In genomic region chr11:18540207-18541009, GRCh38 we compare ENCODE assay signal across 8 cellular contexts. TPM values are rescaled to one million over a fixed set of nuclear protein-coding genes. Genes with fewer than 3 reads are reported as not detected.
DNase-seq lines count a peak whose midpoint lies in the region; ATAC-seq lines count a peak whose summit lies in the region.

No MANE protein-coding gene starts in this region.

- H3K9me3 Mint-ChIP-seq in T-cell: no peaks in the 10 kb centered on the region

- CTCF ChIA-PET in T-cell (lab: Charles Lee): interaction anchor here (0.5 to 2.8 kb wide), 39 partner anchors 9 to 425 kb away, joined by 3 to 22 read pairs (median 4); partner anchors contain the start of genes LDHA (in 1 of the 2) and TSG101 (in 1 of the 2)

- H3K27ac Mint-ChIP-seq in T-cell: peak overlapping the region in 1 of 2 donors; percentile 29

- H3K27me3 Mint-ChIP-seq in T-cell: no peaks in the 10 kb centered on the region

- peaks cover 4% of the 10 kb centered on the region for H3K36me3 Mint-ChIP-seq in T-cell

- DNase-seq in DMS79 treated with DMSO at 0.1 percent for 48 hours (lab: John Stamatoyannopoulos, UW) (peak; percentile 29), DMS79 (lab: John Stamatoyannopoulos, UW) (no peak), T-cell (no peak), iris pigment epithelial cell (ENCODE audit: low read depth) (peak; percentile 31)

- ATAC-seq in HG03457 (IDR thresholded peaks at IDR 0.05; ENCODE audit: unreplicated experiment) (peak; percentile 63), T-cell (replicated peaks in 1 of 4) (peak; percentile 58 to 68 (median 61)), HG02642 (IDR thresholded peaks at IDR 0.05; ENCODE audit: poor library complexity, unreplicated experiment) (no peak), HG02759 (IDR thresholded peaks at IDR 0.05; ENCODE audit: unreplicated experiment) (no peak), GM18517 (IDR thresholded peaks at IDR 0.05; ENCODE audit: unreplicated experiment) (no peak)

- H3K4me1 Mint-ChIP-seq in T-cell: peaks cover 0 to 1% (median 1%) of the 10 kb centered on the region in 3 donors

- POLR2A ChIA-PET in T-cell (lab: Charles Lee): no interaction called here

- H3K4me3 Mint-ChIP-seq in T-cell: no peak overlapping the region

RNA-seq across cellular contexts. Expression of gene TSG101, which starts 13.7 kb away (rescaled TPM):
- total RNA-seq in T-cell: 10 to 100 TPM; 13.6 to 38.8 (median 36.1) TPM

RNA-seq across cellular contexts. Expression of gene UEVLD, which starts 48.1 kb away (rescaled TPM):
- 1 to 10 TPM; 3.9 to 9.0 (median 7.1) TPM for total RNA-seq in T-cell

RNA-seq across cellular contexts. Expression of gene MISFA, which starts 59.2 kb away (rescaled TPM):
- total RNA-seq in T-cell: under 1 TPM in 1 of 5 donors, not detected in 4; 0.59 TPM

Comparison
In these comparisons a context has a peak if more than half of its experiments do, and no peak if none do; other contexts are left out.
1. DNase-seq: peak in DMS79 treated with DMSO at 0.1 percent for 48 hours (single experiment) and iris pigment epithelial cell (single experiment); none in DMS79 (single experiment) and T-cell (0 of 34).
2. ATAC-seq: peak in HG03457 (single experiment) and T-cell (4 of 4); none in HG02642 (single experiment), HG02759 (single experiment) and GM18517 (single experiment).